Comparison of ENCODE assay signal across 8 cellular contexts in genomic region chr4:1043658-1044468, GRCh38. TPM values are rescaled to one million over a fixed set of nuclear protein-coding genes. Genes with fewer than 3 reads are reported as not detected.
DNase-seq lines count a peak whose midpoint lies in the region; ATAC-seq and TF ChIP-seq lines count a peak whose summit lies in the region.

No MANE protein-coding gene starts in this region.

- TF ChIP-seq CTCF in PC-3 (conservative IDR thresholded peaks at IDR 0.05; ENCODE audit: low read depth, low read length), result no peak

- no peaks in the 10 kb centered on the region for H3K36me3 ChIP-seq in PC-3 (ENCODE audit: low read depth, low read length)

- H2AFZ ChIP-seq in PC-3 (ENCODE audit: low read length), result peak overlapping the region; percentile 63

- no peaks in the 10 kb centered on the region for H3K9me3 ChIP-seq in PC-3 (ENCODE audit: low read length)

- intact Hi-C loops in PC-3 (cut with micrococcal nuclease), result no loop called here

- no peaks in the 10 kb centered on the region for H4K20me1 ChIP-seq in PC-3 (ENCODE audit: low read length)

- peak overlapping the region; percentile 80 for H3K27ac ChIP-seq in PC-3 (ENCODE audit: low read length)

- H3K79me2 ChIP-seq in PC-3 (ENCODE audit: low read length), result no peaks in the 10 kb centered on the region

- TSS peak; percentile 90 for BruUV-seq in PC-3 (replicated peaks; lab: Mats Ljungman, UMichigan)

- H3K27me3 ChIP-seq in PC-3 (ENCODE audit: low read length), result no peaks in the 10 kb centered on the region

- H3K4me3 ChIP-seq in PC-3 (ENCODE audit: low read length), result 0 out of 2 replicates have a peak overlapping the region, but pooled peaks have one; percentile 22

- H3F3A ChIP-seq in PC-3 (ENCODE audit: low read length, unreplicated experiment), result no peaks in the 10 kb centered on the region

- peak overlapping the region; percentile 67 for H3K4me2 ChIP-seq in PC-3 (ENCODE audit: low read length)

- POLR2A ChIA-PET in PC-3 (lab: Charles Lee; ENCODE audit: unreplicated experiment), result interaction anchor here (0.5 kb wide), 1 partner anchor 40 kb away, joined by 15 read pairs; no protein-coding TSS in a partner anchor

- ATAC-seq in PC-3 (peak; percentile 81), HG03342 (IDR thresholded peaks at IDR 0.05; ENCODE audit: unreplicated experiment) (no peak)
- ATAC-seq in stimulated activated naive CD8-positive, alpha-beta T cell treated with anti-CD3 and anti-CD28 coated beads, Interleukin-15, Interleukin-2, amounts not matched to agents 100 U/mL and 50 U/mL, for 24 hours, result peak; percentile 65

- H3K9me2 ChIP-seq in PC-3 (replicated peaks; ENCODE audit: low read length), result no peaks in the 10 kb centered on the region

- peaks cover 38% of the 10 kb centered on the region for H3K4me1 ChIP-seq in PC-3 (ENCODE audit: insufficient read depth, low read length)

- CTCF ChIA-PET in PC-3 (lab: Charles Lee), result no interaction called here

- peak overlapping the region; percentile 76 for H3K9ac ChIP-seq in PC-3 (ENCODE audit: low read length)

- DNase-seq in GM04503 (ENCODE audit: low read depth) (peak; percentile 94), PC-3 (peak; percentile 97), dermis microvascular lymphatic vessel endothelial cell (ENCODE audit: low read depth in 2 of 2) (peak; percentile 94 to 99), lung microvascular endothelial cell (ENCODE audit: low read depth in 2 of 2) (peak; percentile 98 to 99), NCI-H1092 treated with DMSO at 0.1 percent for 48 hours (lab: John Stamatoyannopoulos, UW) (no peak)
- DNase-seq in stimulated activated naive CD8-positive, alpha-beta T cell treated with anti-CD3 and anti-CD28 coated beads, Interleukin-15, Interleukin-2, amounts not matched to agents 100 U/mL and 50 U/mL, for 24 hours, result peak; percentile 63
- DNase-seq in activated effector memory CD4-positive, alpha-beta T cell treated with Interleukin-2 at 50 U/mL for 16 hours, result no peak

RNA-seq across cellular contexts. Expression of gene FGFRL1, which starts 32.4 kb away (rescaled TPM):
- total RNA-seq in PC-3 (2014; rRNA removed), result 31.2 and 42.6 TPM in 2 replicates
- 6.2 and 14.3 TPM in 2 replicates for total RNA-seq in dermis microvascular lymphatic vessel endothelial cell
- total RNA-seq in lung microvascular endothelial cell, result 6.3 and 16.9 TPM in 2 replicates

RNA-seq across cellular contexts. Expression of gene SLC26A1, which starts 50.7 kb away (rescaled TPM):
- total RNA-seq in PC-3 (2014; rRNA removed), result 0.52 TPM in 1 of 2 replicates, not detected in the other
- 0.13 TPM in 2 replicates for total RNA-seq in dermis microvascular lymphatic vessel endothelial cell
- total RNA-seq in lung microvascular endothelial cell, result under 0.01 and 0.20 TPM in 2 replicates

RNA-seq across cellular contexts. Expression of gene IDUA, which starts 57.0 kb away (rescaled TPM):
- total RNA-seq in PC-3 (2014; rRNA removed), result 10.1 and 10.3 TPM in 2 replicates
- 5.4 and 10.5 TPM in 2 replicates for total RNA-seq in dermis microvascular lymphatic vessel endothelial cell
- 4.8 and 9.5 TPM in 2 replicates for total RNA-seq in lung microvascular endothelial cell

Comparison
In these comparisons a context has a peak if more than half of its experiments do, and no peak if none do; other contexts are left out.
1. DNase-seq: peak in GM04503 (single experiment), PC-3 (single experiment), dermis microvascular lymphatic vessel endothelial cell (2 of 2), lung microvascular endothelial cell (2 of 2) and stimulated activated naive CD8-positive, alpha-beta T cell treated with anti-CD3 and anti-CD28 coated beads, Interleukin-15, Interleukin-2, amounts not matched to agents 100 U/mL and 50 U/mL, for 24 hours (single experiment); none in NCI-H1092 treated with DMSO at 0.1 percent for 48 hours (single experiment) and activated effector memory CD4-positive, alpha-beta T cell treated with Interleukin-2 at 50 U/mL for 16 hours (single experiment).